In genomic region chr6:22326500-22326899, GRCh38 we compare ENCODE assay signal across 20 cellular contexts. TPM values are rescaled to one million over a fixed set of nuclear protein-coding genes. Genes with fewer than 3 reads are reported as not detected.
DNase-seq lines count a peak whose midpoint lies in the region; TF ChIP-seq lines count a peak whose summit lies in the region.
"Had no signal": no experiment of that assay in that cellular context is flagged by ENCODE, and none has a peak within 500 bp of the region (broad histone marks: within the 10 kb centered on the region; RNA-seq: fewer than 3 reads in every experiment).

No MANE protein-coding gene starts in this region.

- 32% methylated on average over 6 of the region's 6 CpGs for WGBS in SK-N-SH (ENCODE audit: low lambda C conversion rate)

- no peaks in the 10 kb centered on the region for H3K9me3 ChIP-seq in SK-N-SH
- H3K9me3 ChIP-seq in Caco-2: no peaks in the 10 kb centered on the region
- H3K9me3 ChIP-seq: HAP-1 had no signal

- H3K27ac ChIP-seq in SK-N-SH (ENCODE audit: low read depth in 2 of 2, low read length in 1 of 2): peak overlapping the region; percentile 24 to 98; a peak in 3 of 4 replicates
- H3K27ac ChIP-seq: 22Rv1; BLaER1 treated with 17β-estradiol and CSF1 and Interleukin-3, amounts not matched to agents 10 nM and 100 nM; HL-60 had no signal

- H3K4me3 Mint-ChIP-seq in mesothelial cell of epicardium (no peak overlapping the region), Caco-2 (ENCODE audit: unreplicated experiment) (no peak overlapping the region)
- H3K4me3 Mint-ChIP-seq in activated naive CD4-positive, alpha-beta T cell treated with anti-CD3 and anti-CD28 coated beads for 36 hours: no peak overlapping the region

- intact Hi-C loops in activated naive CD4-positive, alpha-beta T cell treated with anti-CD3 and anti-CD28 coated beads for 36 hours (cut with micrococcal nuclease): no loop called here
- intact Hi-C loops in Caco-2 (cut with micrococcal nuclease; ENCODE audit: unreplicated experiment): no loop called here

- H3K9me3 Mint-ChIP-seq in mesothelial cell of epicardium: no peaks in the 10 kb centered on the region
- H3K9me3 Mint-ChIP-seq in activated naive CD4-positive, alpha-beta T cell treated with anti-CD3 and anti-CD28 coated beads for 36 hours: peaks cover 2% of the 10 kb centered on the region
- H3K9me3 Mint-ChIP-seq in Caco-2 (ENCODE audit: unreplicated experiment): no peaks in the 10 kb centered on the region

- H3K27me3 ChIP-seq in SK-N-SH (ENCODE audit: insufficient read depth): no peaks in the 10 kb centered on the region
- H3K27me3 ChIP-seq in Caco-2 (replicated peaks; ENCODE audit: control insufficient read depth, insufficient read depth, low read length): no peaks in the 10 kb centered on the region
- H3K27me3 ChIP-seq: BLaER1 treated with 17β-estradiol and CSF1 and Interleukin-3, amounts not matched to agents 10 nM and 100 nM had no signal

- no peaks in the 10 kb centered on the region for H3K36me3 ChIP-seq in SK-N-SH (replicated peaks in 1 of 2; ENCODE audit: control insufficient read depth in 1 of 2, insufficient read depth in 2 of 2, low read length in 1 of 2)
- no peaks in the 10 kb centered on the region for H3K36me3 ChIP-seq in Caco-2 (ENCODE audit: control insufficient read depth, insufficient read depth, low read length)
- H3K36me3 ChIP-seq: BLaER1 treated with 17β-estradiol and CSF1 and Interleukin-3, amounts not matched to agents 10 nM and 100 nM; HAP-1 had no signal

- peak; percentile 44 for TF ChIP-seq RAD21 in SK-N-SH (IDR thresholded peaks at IDR 0.05; ENCODE audit: low read length)

- CTCF ChIA-PET in SK-N-SH (lab: Yijun Ruan, JAX): interaction anchor here (0.6 to 2.1 kb wide), 6 partner anchors 146 to 1879 kb away, joined by 3 to 8 read pairs (median 3); no protein-coding TSS in a partner anchor
- CTCF ChIA-PET in activated naive CD4-positive, alpha-beta T cell treated with anti-CD3 and anti-CD28 coated beads for 36 hours (lab: Charles Lee): no interaction called here
- CTCF ChIA-PET in Caco-2 (lab: Charles Lee): no interaction called here

- no peaks in the 10 kb centered on the region for H3K79me2 ChIP-seq in SK-N-SH (ENCODE audit: insufficient read depth)

- H4K20me1 ChIP-seq in SK-N-SH (ENCODE audit: insufficient read depth): no peaks in the 10 kb centered on the region
- H4K20me1 ChIP-seq: BLaER1 treated with 17β-estradiol and CSF1 and Interleukin-3, amounts not matched to agents 10 nM and 100 nM had no signal

- H3K4me1 Mint-ChIP-seq in mesothelial cell of epicardium (peaks cover 44% of the 10 kb centered on the region), Caco-2 (ENCODE audit: low read depth, unreplicated experiment) (no peaks in the 10 kb centered on the region)
- H3K4me1 Mint-ChIP-seq in activated naive CD4-positive, alpha-beta T cell treated with anti-CD3 and anti-CD28 coated beads for 36 hours (ENCODE audit: low read depth): no peaks in the 10 kb centered on the region
- H3K4me1 Mint-ChIP-seq: CD4-positive, CD25-positive, alpha-beta regulatory T cell had no signal

- peak; percentile 21 to 99; a peak in 2 of 4 replicates for TF ChIP-seq EP300 in SK-N-SH (IDR thresholded peaks at IDR 0.05; ENCODE audit: borderline replicate concordance in 1 of 2, low read depth in 1 of 2, low read length in 1 of 2)

- H3F3A ChIP-seq in SK-N-SH (replicated peaks; ENCODE audit: insufficient read depth): no peaks in the 10 kb centered on the region

- H3K4me2 ChIP-seq in SK-N-SH: no peak overlapping the region
- H3K4me2 ChIP-seq: BLaER1 treated with 17β-estradiol and CSF1 and Interleukin-3, amounts not matched to agents 10 nM and 100 nM had no signal

- no peaks in the 10 kb centered on the region for H3K9me2 ChIP-seq in SK-N-SH

- peak; percentile 39 for DNase-seq in DMS 273 (lab: John Stamatoyannopoulos, UW; ENCODE audit: unreplicated experiment)
- DNase-seq in DMS 273 treated with DMSO at 0.1 percent for 48 hours (lab: John Stamatoyannopoulos, UW): no peak
- DNase-seq in SK-N-SH: peak; percentile 78
- no peak for DNase-seq in mesothelial cell of epicardium (ENCODE audit: low spot score in 2 of 2, unreplicated experiment in 2 of 2)
- DNase-seq in activated naive CD4-positive, alpha-beta T cell treated with anti-CD3 and anti-CD28 coated beads for 36 hours: no peak
- no peak for DNase-seq in effector CD4-positive, alpha-beta T cell
- DNase-seq in Caco-2: no peak
- no peak for DNase-seq in NCI-H526 (lab: John Stamatoyannopoulos, UW)
- DNase-seq: Calu3; CD4-positive, CD25-positive, alpha-beta regulatory T cell; DMS153; DMS79 treated with DMSO at 0.1 percent for 48 hours; EL; GOT3 had no signal

- no TSS peak for BruUV-seq in Caco-2 (replicated peaks; lab: Mats Ljungman, UMichigan)

- no peaks in the 10 kb centered on the region for H3K27me3 Mint-ChIP-seq in mesothelial cell of epicardium (ENCODE audit: low read depth)
- H3K27me3 Mint-ChIP-seq in activated naive CD4-positive, alpha-beta T cell treated with anti-CD3 and anti-CD28 coated beads for 36 hours (ENCODE audit: low read depth): no peaks in the 10 kb centered on the region
- H3K27me3 Mint-ChIP-seq in Caco-2 (ENCODE audit: insufficient read depth, unreplicated experiment): no peaks in the 10 kb centered on the region
- H3K27me3 Mint-ChIP-seq: CD4-positive, CD25-positive, alpha-beta regulatory T cell had no signal

- H3K4me1 ChIP-seq in SK-N-SH (ENCODE audit: control insufficient read depth in 1 of 2, insufficient read depth in 2 of 2, low read depth in 1 of 2, low read length in 1 of 2) (peaks cover 0 to 33% of the 10 kb centered on the region in 2 experiments; a peak in 2 of 4 replicates), Caco-2 (no peaks in the 10 kb centered on the region)
- H3K4me1 ChIP-seq: HAP-1 had no signal

- POLR2A ChIA-PET in SK-N-SH (lab: Yijun Ruan, JAX): interaction anchor here (0.6 to 3.0 kb wide), 8 partner anchors 179 to 733 kb away, joined by 3 to 36 read pairs (median 5); partner anchors contain the start of gene SOX4
- POLR2A ChIA-PET in Caco-2 (lab: Charles Lee): no interaction called here

- H3K36me3 Mint-ChIP-seq in mesothelial cell of epicardium (no peaks in the 10 kb centered on the region), Caco-2 (ENCODE audit: insufficient read depth, unreplicated experiment) (no peaks in the 10 kb centered on the region)
- no peaks in the 10 kb centered on the region for H3K36me3 Mint-ChIP-seq in activated naive CD4-positive, alpha-beta T cell treated with anti-CD3 and anti-CD28 coated beads for 36 hours (ENCODE audit: low read depth)
- H3K36me3 Mint-ChIP-seq: CD4-positive, CD25-positive, alpha-beta regulatory T cell had no signal

- peak overlapping the region; percentile 49; the same call in 1 of the 2 replicates for H2AFZ ChIP-seq in SK-N-SH (ENCODE audit: low read depth)

- TF ChIP-seq CTCF in SK-N-SH (IDR thresholded peaks at IDR 0.05): no peak
- TF ChIP-seq CTCF in mesothelial cell of epicardium (IDR thresholded peaks at IDR 0.05; ENCODE audit: unreplicated experiment): no peak
- no peak for TF ChIP-seq CTCF in Caco-2 (IDR thresholded peaks at IDR 0.05; ENCODE audit: insufficient read depth in 1 of 2, low read depth in 1 of 2, low read length in 1 of 2, severe bottlenecking in 1 of 2, unreplicated experiment in 1 of 2)

- peak overlapping the region; percentile 1 for H3K27ac Mint-ChIP-seq in mesothelial cell of epicardium
- H3K27ac Mint-ChIP-seq in activated naive CD4-positive, alpha-beta T cell treated with anti-CD3 and anti-CD28 coated beads for 36 hours: no peak overlapping the region
- H3K27ac Mint-ChIP-seq in Caco-2 (ENCODE audit: unreplicated experiment): no peak overlapping the region
- H3K27ac Mint-ChIP-seq: CD4-positive, CD25-positive, alpha-beta regulatory T cell had no signal

- H3K4me3 ChIP-seq in SK-N-SH (ENCODE audit: low read depth in 2 of 2, low read length in 1 of 2) (no peak overlapping the region), Caco-2 (ENCODE audit: low read depth, low read length) (no peak overlapping the region)
- H3K4me3 ChIP-seq: BLaER1 treated with 17β-estradiol and CSF1 and Interleukin-3, amounts not matched to agents 10 nM and 100 nM; HAP-1; K562 had no signal

- H3K9ac ChIP-seq in SK-N-SH: no peak overlapping the region
- H3K9ac ChIP-seq: BLaER1 treated with 17β-estradiol and CSF1 and Interleukin-3, amounts not matched to agents 10 nM and 100 nM had no signal

TF ChIP-seq in SK-N-SH, 30 proteins besides CTCF, POLR2A, EP300 and RAD21:
- TF ChIP-seq JUND (IDR thresholded peaks at IDR 0.05) (no peak), TCF12 (IDR thresholded peaks at IDR 0.05) (peak; percentile 72), TEAD4 (IDR thresholded peaks at IDR 0.05; ENCODE audit: borderline replicate concordance, insufficient read depth) (no peak), TAF1 (IDR thresholded peaks at IDR 0.05; ENCODE audit: borderline replicate concordance, low read depth, low read length) (no peak), GATA2 (CRISPR knock-in tag; IDR thresholded peaks at IDR 0.05) (peak; percentile 94), FOXJ3 (CRISPR knock-in tag; IDR thresholded peaks at IDR 0.05) (peak; percentile 90; the same call in 1 of the 2 replicates), RCOR1 (IDR thresholded peaks at IDR 0.05; ENCODE audit: low read length) (peak; percentile 95), POLR2AphosphoS5 (IDR thresholded peaks at IDR 0.05; ENCODE audit: low read depth, low read length) (0 out of 2 replicates have a peak, but pooled peaks have one; percentile 23), CHD2 (IDR thresholded peaks at IDR 0.05; ENCODE audit: low read length, partially characterized antibody) (peak; percentile 84)

RNA-seq across cellular contexts. Expression of gene PRL, which starts 29.7 kb away (rescaled TPM):
- not detected in 2 replicates for polyA plus RNA-seq in SK-N-SH (2012; rRNA removed)
- polyA plus RNA-seq in SK-N-SH (2012; cell fraction: cytosol; rRNA removed): not detected in 2 replicates
- not detected in 2 replicates for polyA plus RNA-seq in SK-N-SH (2012; cell fraction: nucleus; rRNA removed)
- total RNA-seq in mesothelial cell of epicardium: 0.23 TPM in 1 of 3 replicates, not detected in the others
- not detected for total RNA-seq in activated naive CD4-positive, alpha-beta T cell treated with anti-CD3 and anti-CD28 coated beads for 36 hours
- total RNA-seq in Caco-2 (2022): not detected in 2 replicates
- total RNA-seq: A673; Calu3; CD4-positive, CD25-positive, alpha-beta regulatory T cell; K562 had no signal
- polyA plus RNA-seq: K562 had no signal

Comparison
In these comparisons a context has a peak if more than half of its experiments do, and no peak if none do; other contexts are left out.
1. DNase-seq: peak in DMS 273 (single experiment) and SK-N-SH (single experiment); none in DMS 273 treated with DMSO at 0.1 percent for 48 hours (single experiment), mesothelial cell of epicardium (0 of 2), activated naive CD4-positive, alpha-beta T cell treated with anti-CD3 and anti-CD28 coated beads for 36 hours (single experiment), effector CD4-positive, alpha-beta T cell (single experiment), Caco-2 (0 of 2) and NCI-H526 (0 of 2).